9 cellular contexts compared by ENCODE assay signal in the genomic region with DNA sequence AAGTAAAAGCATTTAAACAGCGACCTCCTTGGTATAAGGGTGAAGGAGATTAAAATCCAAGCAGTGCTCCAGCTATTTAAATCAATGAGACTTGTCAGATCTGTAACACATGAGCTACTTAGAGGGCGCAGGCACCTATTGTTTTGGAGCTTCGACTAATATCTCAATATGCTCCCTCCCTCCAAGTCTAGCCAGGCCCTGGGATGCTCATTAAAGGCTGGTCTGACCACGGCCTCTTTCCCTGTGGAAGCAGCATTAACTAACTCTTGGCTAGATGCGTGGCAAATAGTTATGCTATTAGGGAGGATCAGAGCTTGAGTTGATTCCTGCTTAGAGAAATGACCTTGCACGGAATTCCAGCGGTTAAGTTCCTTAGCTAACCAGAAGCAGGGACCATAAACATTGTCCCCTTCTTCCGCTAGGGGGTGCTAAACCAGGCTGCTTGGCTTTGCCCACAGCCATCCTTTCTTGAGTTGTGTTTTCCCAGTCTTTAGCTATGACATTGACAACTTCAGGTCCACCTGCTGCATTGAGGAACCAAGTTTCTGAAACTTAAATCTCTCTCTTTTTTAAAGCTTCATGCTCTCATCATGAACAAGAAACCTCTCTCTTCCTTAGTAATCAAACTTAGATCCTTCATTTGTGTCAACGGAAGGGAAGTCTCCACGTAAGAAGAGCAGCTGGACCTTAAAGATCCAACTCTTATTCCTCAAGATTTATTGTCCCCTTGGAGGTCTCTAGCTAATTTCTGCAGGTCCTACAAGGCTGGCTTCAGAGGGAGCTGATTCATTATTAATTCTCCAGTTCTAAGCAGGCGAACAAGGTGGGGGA.
DNase-seq lines count a peak whose midpoint lies in the region; ATAC-seq, FAIRE-seq and TF ChIP-seq lines count a peak whose summit lies in the region.
"Had no signal": no experiment of that assay in that cellular context is flagged by ENCODE, and none has a peak within 500 bp of the region (broad histone marks: within the 10 kb centered on the region; RNA-seq: fewer than 3 reads in every experiment).

No MANE protein-coding gene starts in this region.

- CTCF ChIA-PET in activated CD4-positive, alpha-beta T cell treated with anti-CD3 and anti-CD28 coated beads, Interleukin-2, amount 10 ng/mL, durations not matched to agents 7 days and 5 days (lab: Charles Lee) = interaction anchor here (1.0 to 2.0 kb wide), 4 partner anchors 14 to 28 kb away, joined by 4 to 5 read pairs (median 4); no protein-coding TSS in a partner anchor

- peak; percentile 78 for ATAC-seq in GM18868 (IDR thresholded peaks at IDR 0.05; ENCODE audit: unreplicated experiment)

- H3K9me3 ChIP-seq in HUES6 (ENCODE audit: control insufficient read depth, insufficient read depth, low read depth, low read length) (peaks cover 2% of the 10 kb centered on the region; the same call in 1 of the 2 replicates), kidney (ENCODE audit: control insufficient read depth in 1 of 2, low read length in 2 of 2) (no peaks in the 10 kb centered on the region)

- H3K36me3 Mint-ChIP-seq in activated CD4-positive, alpha-beta T cell treated with anti-CD3 and anti-CD28 coated beads, Interleukin-2, amount 10 ng/mL, durations not matched to agents 7 days and 5 days (ENCODE audit: low read depth) = peaks cover 2% of the 10 kb centered on the region
- H3K36me3 Mint-ChIP-seq: memory B cell had no signal

- DNase-seq in activated CD4-positive, alpha-beta T cell treated with anti-CD3 and anti-CD28 coated beads, Interleukin-2, amount 10 ng/mL, durations not matched to agents 7 days and 5 days = peak; percentile 18
- no peak for DNase-seq in kidney
- DNase-seq in superior temporal gyrus (ENCODE audit: extremely low spot score) = no peak
- no peak for DNase-seq in stimulated activated naive CD4-positive, alpha-beta T cell (lab: John Stamatoyannopoulos, UW)
- no peak for DNase-seq in NCI-H345 treated with DMSO at 0.1 percent for 48 hours (lab: John Stamatoyannopoulos, UW; ENCODE audit: unreplicated experiment)

- H3K4me1 ChIP-seq in HUES6 (ENCODE audit: control insufficient read depth, insufficient read depth, low read length) (peaks cover 60% of the 10 kb centered on the region), kidney (ENCODE audit: control insufficient read depth in 1 of 2, insufficient read depth in 1 of 2, low read depth in 1 of 2, low read length in 2 of 2) (no peaks in the 10 kb centered on the region)

- TF ChIP-seq CTCF in C4-2B (conservative IDR thresholded peaks at IDR 0.05) (peak; percentile 72), kidney (IDR thresholded peaks at IDR 0.05; ENCODE audit: borderline replicate concordance, extremely low read depth, insufficient read depth) (peak; percentile 45)

- FAIRE-seq in kidney (lab: Jason Lieb, UNC) = no peak

- no peak overlapping the region for H3K27ac ChIP-seq in C4-2B
- peak overlapping the region; percentile 55; the same call in 1 of the 2 replicates for H3K27ac ChIP-seq in HUES6 (ENCODE audit: low read depth, low read length)
- H3K27ac ChIP-seq in kidney (ENCODE audit: low read depth in 2 of 2, low read length in 2 of 2) = no peak overlapping the region

- H3K36me3 ChIP-seq in HUES6 (ENCODE audit: control insufficient read depth, insufficient read depth, low read length) (no peaks in the 10 kb centered on the region), kidney (ENCODE audit: control insufficient read depth in 1 of 2, insufficient read depth in 2 of 2, low read length in 2 of 2) (no peaks in the 10 kb centered on the region)

- no peak overlapping the region for H3K4me3 ChIP-seq in HUES6 (ENCODE audit: low read depth, low read length)
- H3K4me3 ChIP-seq in kidney (ENCODE audit: low read length in 2 of 2) = no peak overlapping the region

- H3K4me1 Mint-ChIP-seq in activated CD4-positive, alpha-beta T cell treated with anti-CD3 and anti-CD28 coated beads, Interleukin-2, amount 10 ng/mL, durations not matched to agents 7 days and 5 days = no peaks in the 10 kb centered on the region
- H3K4me1 Mint-ChIP-seq: memory B cell had no signal

- no peak overlapping the region for H3K27ac Mint-ChIP-seq in activated CD4-positive, alpha-beta T cell treated with anti-CD3 and anti-CD28 coated beads, Interleukin-2, amount 10 ng/mL, durations not matched to agents 7 days and 5 days
- H3K27ac Mint-ChIP-seq: memory B cell had no signal

- no peaks in the 10 kb centered on the region for H3K9me3 Mint-ChIP-seq in activated CD4-positive, alpha-beta T cell treated with anti-CD3 and anti-CD28 coated beads, Interleukin-2, amount 10 ng/mL, durations not matched to agents 7 days and 5 days
- H3K9me3 Mint-ChIP-seq: memory B cell had no signal

- H3K27me3 ChIP-seq in HUES6 (ENCODE audit: control insufficient read depth, insufficient read depth, low read length) = peaks cover 4% of the 10 kb centered on the region; the same call in 1 of the 2 replicates

- intact Hi-C loops in kidney (cut with DNase I) = no loop called here

- H3K9ac ChIP-seq in HUES6 (ENCODE audit: low read length) (peak overlapping the region; percentile 60), kidney (ENCODE audit: low read length in 2 of 2) (no peak overlapping the region)

- POLR2A ChIA-PET in activated CD4-positive, alpha-beta T cell treated with anti-CD3 and anti-CD28 coated beads, Interleukin-2, amount 10 ng/mL, durations not matched to agents 7 days and 5 days (lab: Charles Lee) = interaction anchor here (0.5 kb wide), 1 partner anchor 231 kb away, joined by 3 read pairs; no protein-coding TSS in a partner anchor

- H3K4me3 Mint-ChIP-seq in activated CD4-positive, alpha-beta T cell treated with anti-CD3 and anti-CD28 coated beads, Interleukin-2, amount 10 ng/mL, durations not matched to agents 7 days and 5 days = no peak overlapping the region
- H3K4me3 Mint-ChIP-seq: memory B cell had no signal

- peaks cover 24% of the 10 kb centered on the region for H3K27me3 Mint-ChIP-seq in activated CD4-positive, alpha-beta T cell treated with anti-CD3 and anti-CD28 coated beads, Interleukin-2, amount 10 ng/mL, durations not matched to agents 7 days and 5 days
